ENCODE assay signal across 31 cellular contexts in the genomic region with DNA sequence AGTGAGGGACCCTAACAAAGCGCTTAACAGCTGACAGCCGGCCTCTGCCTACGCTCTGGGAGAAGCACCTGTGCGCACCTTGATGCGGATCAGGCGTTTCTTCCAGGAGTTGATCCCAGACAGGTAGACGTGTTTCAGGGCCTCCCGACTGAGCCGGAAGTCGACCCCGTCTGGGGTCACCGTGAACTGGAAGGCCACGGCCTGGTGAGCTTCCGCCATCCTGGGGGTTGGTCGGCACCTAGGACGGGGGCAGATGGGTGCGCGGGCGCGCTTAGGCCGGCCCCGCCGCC. TPM values are rescaled to one million over a fixed set of nuclear protein-coding genes. Genes with fewer than 3 reads are reported as not detected.
DNase-seq lines count a peak whose midpoint lies in the region; ATAC-seq and TF ChIP-seq lines count a peak whose summit lies in the region.
"Had no signal": no experiment of that assay in that cellular context is flagged by ENCODE, and none has a peak within 500 bp of the region (broad histone marks: within the 10 kb centered on the region; RNA-seq: fewer than 3 reads in every experiment).

No MANE protein-coding gene starts in this region.

- no peaks in the 10 kb centered on the region for H3K27me3 ChIP-seq in heart right ventricle
- H3K27me3 ChIP-seq in IMR-90 (ENCODE audit: control insufficient read depth, insufficient read depth, low read length) = no peaks in the 10 kb centered on the region
- H3K27me3 ChIP-seq in upper lobe of right lung = no peaks in the 10 kb centered on the region
- H3K27me3 ChIP-seq: esophagus squamous epithelium, suprapubic skin had no signal

- H2AK9ac ChIP-seq in IMR-90 (replicated peaks; ENCODE audit: low read depth, low read length, poor library complexity) = no peak overlapping the region

- POLR2A ChIA-PET in IMR-90 (lab: Charles Lee; ENCODE audit: unreplicated experiment) = no interaction called here

- H3K14ac ChIP-seq in IMR-90 (replicated peaks; ENCODE audit: low read depth, low read length) = no peak overlapping the region; the same call in 1 of the 2 replicates

- H3K4me3 ChIP-seq in heart right ventricle (peak overlapping the region in 9 of 10 donors; percentile 43 to 62 (median 57)), IMR-90 (ENCODE audit: insufficient read depth, low read depth, low read length) (no peak overlapping the region), upper lobe of right lung (no peak overlapping the region)
- H3K4me3 ChIP-seq: GM23248, suprapubic skin had no signal

- H2AK5ac ChIP-seq in IMR-90 (ENCODE audit: low read depth, low read length) = peak overlapping the region; percentile 63

- H4K5ac ChIP-seq in IMR-90 (ENCODE audit: low read depth, low read length) = no peak overlapping the region

- no peak overlapping the region for H3K4ac ChIP-seq in IMR-90 (ENCODE audit: low read depth, low read length)

- H3K9me3 ChIP-seq in heart right ventricle = no peaks in the 10 kb centered on the region
- no peaks in the 10 kb centered on the region for H3K9me3 ChIP-seq in IMR-90 (ENCODE audit: control insufficient read depth, insufficient read depth, low read length)
- no peaks in the 10 kb centered on the region for H3K9me3 ChIP-seq in upper lobe of right lung
- H3K9me3 ChIP-seq: esophagus squamous epithelium, suprapubic skin had no signal

- TF ChIP-seq RAD21 in IMR-90 (IDR thresholded peaks at IDR 0.05; ENCODE audit: low read length) = no peak

- DNase-seq in heart right ventricle (peak in 1 of 2 donors; percentile 15), Right ventricle myocardium inferior (ENCODE audit: missing footprints) (no peak), IMR-90 (no peak), glutamatergic neuron (no peak), upper lobe of right lung (no peak), COLO668 (lab: John Stamatoyannopoulos, UW; ENCODE audit: unreplicated experiment) (no peak)
- DNase-seq in stimulated activated effector memory CD8-positive, alpha-beta T cell treated with anti-CD3 and anti-CD28 coated beads, Interleukin-12 subunit alpha, Interleukin-12 subunit beta, amount 100 ng/mL, for 72 hours (ENCODE audit: low spot score in 2 of 2) = no peak
- DNase-seq: activated CD4-positive, alpha-beta T cell treated with anti-CD3 and anti-CD28 coated beads for 48 hours; activated CD8-positive, alpha-beta memory T cell treated with anti-CD3 and anti-CD28 coated beads, Interleukin-2, amount 50 U/mL, for 4 hours; C1 segment of cervical spinal cord; central memory CD4-positive, alpha-beta T cell; endodermal cell; esophagus squamous epithelium; foreskin melanocyte; GM23248; immature natural killer cell; mesendoderm; NCI-H1417; NCI-H2081; NCI-H345; NCI-H748 treated with DMSO at 0.1 percent for 48 hours; nucleus accumbens; stimulated activated CD4-positive, alpha-beta T cell treated with anti-CD3 and anti-CD28 coated beads, Interleukin-2, amount 100 ng/mL, for 48 hours had no signal

- dilution Hi-C loops in IMR-90 (cut with HindIII; ENCODE audit: low sequenced_read_pairs, unreplicated experiment) = no loop called here

- H3K4me2 ChIP-seq in IMR-90 (ENCODE audit: low read depth, low read length) = no peak overlapping the region

- no peaks in the 10 kb centered on the region for H3K36me3 Mint-ChIP-seq in glutamatergic neuron (ENCODE audit: unreplicated experiment)
- H3K36me3 Mint-ChIP-seq in stimulated activated effector memory CD8-positive, alpha-beta T cell treated with anti-CD3 and anti-CD28 coated beads, Interleukin-12 subunit alpha, Interleukin-12 subunit beta, amount 100 ng/mL, for 72 hours = peaks cover 31% of the 10 kb centered on the region
- H3K36me3 Mint-ChIP-seq: activated naive CD4-positive, alpha-beta T cell treated with anti-CD3 and anti-CD28 coated beads, Interleukin-2, amount 50 U/mL, for 24 hours had no signal

- peaks cover 28% of the 10 kb centered on the region for H3K9me1 ChIP-seq in IMR-90 (ENCODE audit: insufficient read depth, low read length)

- no peak overlapping the region for H2BK120ac ChIP-seq in IMR-90 (ENCODE audit: low read depth, low read length)

- H3K79me1 ChIP-seq in IMR-90 (ENCODE audit: low read depth in 1 of 2, low read length in 2 of 2) = peaks cover 10 to 30% of the 10 kb centered on the region in 2 experiments; a peak in 3 of 4 replicates

- 31 to 36% methylated on average over 23 of the region's 23 CpGs for WGBS in heart right ventricle, 2 donors
- WGBS in IMR-90 (ENCODE audit: extremely low coverage in 2 of 2, insufficient read length in 1 of 2), 2 experiments = 47% methylated on average over 13 of the region's 23 CpGs; no CpG with 5 or more reads in 1 of the 2 experiments

- H3K4me3 Mint-ChIP-seq in glutamatergic neuron (ENCODE audit: unreplicated experiment) = peak overlapping the region; percentile 42
- no peak overlapping the region for H3K4me3 Mint-ChIP-seq in stimulated activated effector memory CD8-positive, alpha-beta T cell treated with anti-CD3 and anti-CD28 coated beads, Interleukin-12 subunit alpha, Interleukin-12 subunit beta, amount 100 ng/mL, for 72 hours
- H3K4me3 Mint-ChIP-seq: activated naive CD4-positive, alpha-beta T cell treated with anti-CD3 and anti-CD28 coated beads, Interleukin-2, amount 50 U/mL, for 24 hours; activated T-helper 1 cell treated with anti-CD3 and anti-CD28 coated beads, Interleukin-12 subunit alpha, Interleukin-12 subunit beta, Interleukin-2, Interleukin-4 antibody, amounts not matched to agents 30 ng/mL and 10 ng/mL and 1 ng/mL, durations not matched to agents 14 hours and 24 hours and 36 hours; endodermal cell had no signal

- ATAC-seq in heart right ventricle = no peak
- no peak for ATAC-seq in Right ventricle myocardium inferior
- no peak for ATAC-seq in IMR-90 (ENCODE audit: low read depth)
- ATAC-seq in stimulated activated effector memory CD8-positive, alpha-beta T cell treated with anti-CD3 and anti-CD28 coated beads, Interleukin-12 subunit alpha, Interleukin-12 subunit beta, amount 100 ng/mL, for 72 hours = no peak
- no peak for ATAC-seq in upper lobe of right lung

- no peaks in the 10 kb centered on the region for H4K20me1 ChIP-seq in IMR-90 (ENCODE audit: insufficient read depth, low read length)

- BruUV-seq in IMR-90 (replicated peaks; lab: Mats Ljungman, UMichigan) = no TSS peak

- no peak for TF ChIP-seq POLR2A in IMR-90 (IDR thresholded peaks at IDR 0.05; ENCODE audit: low read depth, low read length)

- no peak overlapping the region; a peak in 1 of 4 replicates for H4K8ac ChIP-seq in IMR-90 (ENCODE audit: low read depth in 2 of 2, low read length in 2 of 2)

- peaks cover 2% of the 10 kb centered on the region for H3K27me3 Mint-ChIP-seq in glutamatergic neuron (ENCODE audit: unreplicated experiment)
- H3K27me3 Mint-ChIP-seq: activated naive CD4-positive, alpha-beta T cell treated with anti-CD3 and anti-CD28 coated beads, Interleukin-2, amount 50 U/mL, for 24 hours had no signal

- no peak overlapping the region for H4K91ac ChIP-seq in IMR-90 (ENCODE audit: insufficient read depth, low read depth, low read length)

- intact Hi-C loops in heart right ventricle (cut with DNase I) = loop anchor here in 3 of 10 donors (5.0 kb wide), 1 partner anchor 45 kb away; no protein-coding TSS in a partner anchor
- intact Hi-C loops in Right ventricle myocardium inferior (cut with DNase I) = loop anchor here (2.0 kb wide), 1 partner anchor 43 kb away; no protein-coding TSS in a partner anchor
- intact Hi-C loops in IMR-90 (cut with micrococcal nuclease) = loop anchor here (5.0 kb wide), 1 partner anchor 45 kb away; no protein-coding TSS in a partner anchor
- intact Hi-C loops in upper lobe of right lung (cut with DNase I) = no loop called here

- H2BK15ac ChIP-seq in IMR-90 (ENCODE audit: low read depth, low read length) = no peak overlapping the region

- TF ChIP-seq CTCF in heart right ventricle (IDR thresholded peaks at IDR 0.05) (no peak), IMR-90 (conservative IDR thresholded peaks at IDR 0.05; ENCODE audit: low read depth, low read length) (no peak), glutamatergic neuron (IDR thresholded peaks at IDR 0.05; ENCODE audit: partially characterized antibody, unreplicated experiment) (no peak), upper lobe of right lung (IDR thresholded peaks at IDR 0.05) (no peak)

- in situ Hi-C loops in IMR-90 (cut with MboI; ENCODE audit: low sequenced_read_pairs) = loop anchor here (5.0 kb wide), 1 partner anchor 50 kb away; a partner anchor contains a TSS

- H2BK20ac ChIP-seq in IMR-90 (ENCODE audit: low read depth, low read length) = no peak overlapping the region

- H3K56ac ChIP-seq in IMR-90 (ENCODE audit: extremely low read depth, insufficient read depth, low read length) = no peak overlapping the region

- H3K18ac ChIP-seq in IMR-90 (ENCODE audit: low read depth, low read length) = no peak overlapping the region

- H2BK5ac ChIP-seq in IMR-90 (ENCODE audit: low read depth, low read length, poor library complexity, severe bottlenecking) = no peak overlapping the region

- H3K27ac Mint-ChIP-seq in glutamatergic neuron (ENCODE audit: unreplicated experiment) = no peak overlapping the region
- peak overlapping the region; percentile 8 for H3K27ac Mint-ChIP-seq in stimulated activated effector memory CD8-positive, alpha-beta T cell treated with anti-CD3 and anti-CD28 coated beads, Interleukin-12 subunit alpha, Interleukin-12 subunit beta, amount 100 ng/mL, for 72 hours
- H3K27ac Mint-ChIP-seq: activated naive CD4-positive, alpha-beta T cell treated with anti-CD3 and anti-CD28 coated beads, Interleukin-2, amount 50 U/mL, for 24 hours; activated T-helper 1 cell treated with anti-CD3 and anti-CD28 coated beads, Interleukin-12 subunit alpha, Interleukin-12 subunit beta, Interleukin-2, Interleukin-4 antibody, amounts not matched to agents 30 ng/mL and 10 ng/mL and 1 ng/mL, durations not matched to agents 14 hours and 24 hours and 36 hours; endodermal cell; immature natural killer cell had no signal

- peaks cover 14% of the 10 kb centered on the region for H3K4me1 Mint-ChIP-seq in glutamatergic neuron (ENCODE audit: low read depth, unreplicated experiment)
- H3K4me1 Mint-ChIP-seq in stimulated activated effector memory CD8-positive, alpha-beta T cell treated with anti-CD3 and anti-CD28 coated beads, Interleukin-12 subunit alpha, Interleukin-12 subunit beta, amount 100 ng/mL, for 72 hours = peaks cover 30% of the 10 kb centered on the region
- H3K4me1 Mint-ChIP-seq: endodermal cell had no signal

- H3K9me3 Mint-ChIP-seq in glutamatergic neuron (ENCODE audit: unreplicated experiment) = peaks cover 12% of the 10 kb centered on the region
- H3K9me3 Mint-ChIP-seq in stimulated activated effector memory CD8-positive, alpha-beta T cell treated with anti-CD3 and anti-CD28 coated beads, Interleukin-12 subunit alpha, Interleukin-12 subunit beta, amount 100 ng/mL, for 72 hours = no peaks in the 10 kb centered on the region
- H3K9me3 Mint-ChIP-seq: activated naive CD4-positive, alpha-beta T cell treated with anti-CD3 and anti-CD28 coated beads, Interleukin-2, amount 50 U/mL, for 24 hours; activated T-helper 1 cell treated with anti-CD3 and anti-CD28 coated beads, Interleukin-12 subunit alpha, Interleukin-12 subunit beta, Interleukin-2, Interleukin-4 antibody, amounts not matched to agents 30 ng/mL and 10 ng/mL and 1 ng/mL, durations not matched to agents 14 hours and 24 hours and 36 hours; endodermal cell; immature natural killer cell had no signal

- no peak overlapping the region for H3K9ac ChIP-seq in IMR-90 (ENCODE audit: low read depth, low read length)

- CTCF ChIA-PET in IMR-90 (lab: Yijun Ruan, JAX) = no interaction called here

- H2AFZ ChIP-seq in IMR-90 (replicated peaks; ENCODE audit: low read length, poor library complexity) = peak overlapping the region; percentile 58
- H2AFZ ChIP-seq: GM23248 had no signal

- H3K36me3 ChIP-seq in heart right ventricle (peaks cover 0 to 67% (median 8%) of the 10 kb centered on the region in 9 donors), IMR-90 (ENCODE audit: control insufficient read depth, insufficient read depth, low read length) (peaks cover 4% of the 10 kb centered on the region; the same call in 1 of the 2 replicates), upper lobe of right lung (no peaks in the 10 kb centered on the region)

- no peak overlapping the region for H3K23ac ChIP-seq in IMR-90 (ENCODE audit: low read depth, low read length)

- H3K4me1 ChIP-seq in heart right ventricle (peaks cover 5 to 62% (median 48%) of the 10 kb centered on the region in 9 donors), IMR-90 (ENCODE audit: control insufficient read depth, insufficient read depth, low read length) (peaks cover 17% of the 10 kb centered on the region), upper lobe of right lung (peaks cover 23% of the 10 kb centered on the region)

- H3K27ac ChIP-seq in heart right ventricle (peak overlapping the region; percentile 80 to 100 (median 96)), IMR-90 (ENCODE audit: insufficient read depth, low read length) (no peak overlapping the region), upper lobe of right lung (no peak overlapping the region)
- H3K27ac ChIP-seq: GM23248, suprapubic skin had no signal

RNA-seq across cellular contexts. Expression of a gene that starts 0.6 kb away (rescaled TPM):
- total RNA-seq in heart right ventricle (100 to 1,000 TPM; 135 to 487 (median 415) TPM), Right ventricle myocardium inferior (370 TPM), IMR-90 (2012; rRNA removed) (0.36 and 0.56 TPM in 2 replicates), glutamatergic neuron (ENCODE audit: unreplicated experiment) (118 TPM), upper lobe of right lung (12.7 TPM)
- polyA plus RNA-seq in heart right ventricle (100 to 1,000 TPM in 1 of 2 donors, 10 to 100 TPM in 1; 61.2 to 351 TPM), IMR-90 (2012; rRNA removed) (1.8 and 2.1 TPM in 2 replicates)
- 0.54 and 0.84 TPM in 2 replicates for polyA plus RNA-seq in IMR-90 (2012; cell fraction: cytosol; rRNA removed)
- polyA plus RNA-seq in IMR-90 (2012; cell fraction: nucleus; rRNA removed; ENCODE audit: low replicate concordance) = 16.0 and 22.2 TPM in 2 replicates

RNA-seq across cellular contexts. Expression of a gene that starts 5.0 kb away (rescaled TPM):
- total RNA-seq in heart right ventricle (10 to 100 TPM; 31.7 to 60.1 (median 39.9) TPM), Right ventricle myocardium inferior (37.8 TPM), IMR-90 (2012; rRNA removed) (7.2 and 8.1 TPM in 2 replicates), glutamatergic neuron (ENCODE audit: unreplicated experiment) (147 TPM), upper lobe of right lung (66.7 TPM)
- polyA plus RNA-seq in heart right ventricle (100 to 1,000 TPM in 1 of 2 donors, 10 to 100 TPM in 1; 27.1 to 251 TPM), IMR-90 (2012; rRNA removed) (35.3 and 36.9 TPM in 2 replicates)
- 13.3 and 23.2 TPM in 2 replicates for polyA plus RNA-seq in IMR-90 (2012; cell fraction: cytosol; rRNA removed)
- polyA plus RNA-seq in IMR-90 (2012; cell fraction: nucleus; rRNA removed; ENCODE audit: low replicate concordance) = 222 and 243 TPM in 2 replicates

RNA-seq across cellular contexts. Expression of a gene that starts 14.9 kb away (rescaled TPM):
- total RNA-seq in heart right ventricle = under 1 TPM in 2 of 10 donors, not detected in 8; 0.74 to 0.90 TPM
- not detected for polyA plus RNA-seq in heart right ventricle
- not detected for total RNA-seq in Right ventricle myocardium inferior
- total RNA-seq in IMR-90 (2012; rRNA removed) = not detected in 2 replicates
- polyA plus RNA-seq in IMR-90 (2012; rRNA removed) = not detected in 2 replicates
- 1.0 TPM in 1 of 2 replicates, not detected in the other for polyA plus RNA-seq in IMR-90 (2012; cell fraction: cytosol; rRNA removed)
- polyA plus RNA-seq in IMR-90 (2012; cell fraction: nucleus; rRNA removed; ENCODE audit: low replicate concordance) = not detected in 2 replicates
- not detected for total RNA-seq in glutamatergic neuron (ENCODE audit: unreplicated experiment)
- not detected for total RNA-seq in upper lobe of right lung
- total RNA-seq: GM23248; myocyte; renal cortical epithelial cell; RPMI7951; suprapubic skin; T-helper 2 cell treated with Interferon-gamma antibody and Interleukin-4, amounts not matched to agents 100 ng/mL and 5 ng/mL, for 36 hours; ureter had no signal
- polyA plus RNA-seq: immature natural killer cell had no signal

RNA-seq across cellular contexts. Expression of a gene that starts 23.0 kb away (rescaled TPM):
- total RNA-seq in heart right ventricle (under 1 TPM; 0.08 to 0.52 (median 0.27) TPM), Right ventricle myocardium inferior (0.57 TPM), IMR-90 (2012; rRNA removed) (under 0.01 TPM in 2 replicates), glutamatergic neuron (ENCODE audit: unreplicated experiment) (143 TPM), upper lobe of right lung (2.6 TPM)
- polyA plus RNA-seq in heart right ventricle (under 1 TPM; 0.22 to 0.49 TPM), IMR-90 (2012; rRNA removed) (0.14 and 0.22 TPM in 2 replicates)
- 0.05 and 0.29 TPM in 2 replicates for polyA plus RNA-seq in IMR-90 (2012; cell fraction: cytosol; rRNA removed)
- polyA plus RNA-seq in IMR-90 (2012; cell fraction: nucleus; rRNA removed; ENCODE audit: low replicate concordance) = 0.30 and 0.50 TPM in 2 replicates
- total RNA-seq: GM23248 had no signal
- polyA plus RNA-seq: immature natural killer cell had no signal

RNA-seq across cellular contexts. Expression of a gene that starts 31.9 kb away (rescaled TPM):
- total RNA-seq in heart right ventricle (1 to 10 TPM in 1 of 10 donors, under 1 TPM in 3, not detected in 6; 0.11 to 1.3 (median 0.18) TPM), Right ventricle myocardium inferior (not detected), IMR-90 (2012; rRNA removed) (not detected in 2 replicates), glutamatergic neuron (ENCODE audit: unreplicated experiment) (0.12 TPM), upper lobe of right lung (0.69 TPM)
- polyA plus RNA-seq in heart right ventricle (under 1 TPM in 1 of 2 donors, not detected in 1; 0.10 TPM), IMR-90 (2012; rRNA removed) (0.03 and 0.05 TPM in 2 replicates)
- polyA plus RNA-seq in IMR-90 (2012; cell fraction: cytosol; rRNA removed) = 0.05 TPM in 1 of 2 replicates, not detected in the other
- 0.07 and 0.18 TPM in 2 replicates for polyA plus RNA-seq in IMR-90 (2012; cell fraction: nucleus; rRNA removed; ENCODE audit: low replicate concordance)
- total RNA-seq: endodermal cell, GM23248, myocyte, RPMI7951 had no signal

Comparison
In these comparisons a context has a peak if more than half of its experiments do, and no peak if none do; other contexts are left out.
1. H3K27ac ChIP-seq: peak in heart right ventricle (10 of 10); none in IMR-90 (single experiment) and upper lobe of right lung (single experiment).
2. H3K4me3 ChIP-seq: peak in heart right ventricle (9 of 10); none in IMR-90 (single experiment) and upper lobe of right lung (single experiment).